8 cellular contexts compared by ENCODE assay signal in the genomic region with DNA sequence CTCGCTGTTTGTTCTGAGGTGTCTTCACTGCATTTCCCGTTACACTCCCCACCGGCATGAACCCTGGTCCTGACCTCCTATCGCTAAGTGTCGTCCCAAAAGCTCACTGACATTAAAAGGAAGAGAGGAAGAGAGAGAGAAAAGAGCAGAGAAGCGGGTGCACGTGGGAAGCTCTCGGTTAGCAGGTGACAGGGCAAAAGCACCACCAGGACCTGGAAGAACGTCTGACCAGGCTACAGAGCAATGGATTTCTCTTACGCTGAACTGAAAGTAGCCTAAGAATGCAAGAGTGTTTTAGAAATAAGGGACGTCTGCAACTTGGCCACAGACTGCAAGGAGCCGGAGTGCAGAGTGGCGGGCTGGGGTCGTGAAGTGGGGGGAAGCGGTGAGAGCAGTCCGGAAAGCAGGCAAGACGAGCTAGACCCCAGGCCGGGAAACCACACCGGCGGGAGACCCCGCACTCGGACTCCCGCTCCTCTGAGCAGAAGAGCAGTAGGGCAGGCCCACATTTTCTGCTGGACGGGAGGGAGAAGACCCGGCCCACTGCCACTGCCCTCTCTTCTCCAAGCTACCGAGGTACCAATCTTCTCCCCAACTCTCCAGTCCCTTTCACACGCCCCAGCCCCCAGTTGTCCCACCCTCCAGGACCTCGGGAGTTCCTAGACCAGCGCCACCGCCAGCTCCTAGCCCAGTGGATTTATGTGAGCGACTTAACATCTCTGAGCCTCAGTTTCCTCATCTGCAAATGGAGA. TPM values are rescaled to one million over a fixed set of nuclear protein-coding genes. Genes with fewer than 3 reads are reported as not detected.
DNase-seq lines count a peak whose midpoint lies in the region; ATAC-seq, FAIRE-seq and TF ChIP-seq lines count a peak whose summit lies in the region.

No MANE protein-coding gene starts in this region.

- H3K4me3 Mint-ChIP-seq in stimulated activated naive CD8-positive, alpha-beta T cell treated with anti-CD3 and anti-CD28 coated beads, Interleukin-15, amount 100 ng/mL, for 72 hours: peak overlapping the region; percentile 93

- H3K4me3 ChIP-seq in GM06990 (replicated peaks; ENCODE audit: low read depth, low read length): peak overlapping the region; percentile 72
- H3K4me3 ChIP-seq in OCI-LY1 (ENCODE audit: low read depth, low read length, poor library complexity, severe bottlenecking): peak overlapping the region; percentile 81
- H3K4me3 ChIP-seq in K562: peak overlapping the region; percentile 66
- peak overlapping the region; percentile 95 to 100 (median 96) for H3K4me3 ChIP-seq in HepG2 (replicated peaks in 1 of 3; ENCODE audit: insufficient read depth in 1 of 3, low read depth in 2 of 3, low read length in 3 of 3)

- H3K9me3 Mint-ChIP-seq in stimulated activated naive CD8-positive, alpha-beta T cell treated with anti-CD3 and anti-CD28 coated beads, Interleukin-15, amount 100 ng/mL, for 72 hours: no peaks in the 10 kb centered on the region

- no peaks in the 10 kb centered on the region for H3K36me3 ChIP-seq in GM06990 (ENCODE audit: control insufficient read depth, insufficient read depth, low read length)
- H3K36me3 ChIP-seq in OCI-LY1 (ENCODE audit: insufficient read depth, low read length): no peaks in the 10 kb centered on the region
- no peaks in the 10 kb centered on the region for H3K36me3 ChIP-seq in K562 (ENCODE audit: control insufficient read depth, insufficient read depth, low read length)
- no peaks in the 10 kb centered on the region for H3K36me3 ChIP-seq in HepG2 (replicated peaks in 1 of 2; ENCODE audit: control insufficient read depth in 1 of 2, insufficient read depth in 2 of 2, low read length in 2 of 2)

- WGBS in K562 (ENCODE audit: insufficient coverage, low coverage, missing lambda C conversion rate): 60% methylated on average over 23 of the region's 31 CpGs
- WGBS in HepG2 (ENCODE audit: low lambda C conversion rate): 2% methylated on average over 20 of the region's 31 CpGs

- TF ChIP-seq EP300 in K562 (IDR thresholded peaks at IDR 0.05; ENCODE audit: low read length) (no peak), HepG2 (IDR thresholded peaks at IDR 0.05; ENCODE audit: low read depth in 2 of 2, low read length in 2 of 2) (no peak), HepG2 (CRISPR knock-in tag; IDR thresholded peaks at IDR 0.05; ENCODE audit: borderline replicate concordance) (no peak)

- H3K9me3 ChIP-seq in OCI-LY1 (ENCODE audit: low read length) (no peaks in the 10 kb centered on the region), K562 (replicated peaks; ENCODE audit: control insufficient read depth, insufficient read depth, low read depth, low read length) (no peaks in the 10 kb centered on the region), HepG2 (ENCODE audit: low read length) (no peaks in the 10 kb centered on the region)

- BruUV-seq in K562 (replicated peaks; lab: Mats Ljungman, UMichigan) (no TSS peak), HepG2 (replicated peaks; lab: Mats Ljungman, UMichigan) (no TSS peak)

- H3K27ac ChIP-seq in OCI-LY1 (ENCODE audit: low read depth, low read length, poor library complexity, severe bottlenecking) (no peak overlapping the region), K562 (ENCODE audit: extremely low read depth, low read depth, low read length) (peak overlapping the region; percentile 99), HepG2 (ENCODE audit: extremely low read length, insufficient read depth, low read length) (no peak overlapping the region)

- no peaks in the 10 kb centered on the region for H3K9me2 ChIP-seq in OCI-LY1 (ENCODE audit: low read depth, low read length)

- H3K27me3 Mint-ChIP-seq in stimulated activated naive CD8-positive, alpha-beta T cell treated with anti-CD3 and anti-CD28 coated beads, Interleukin-15, amount 100 ng/mL, for 72 hours: no peaks in the 10 kb centered on the region

- H3K9ac ChIP-seq in OCI-LY1 (ENCODE audit: low read length) (peak overlapping the region; percentile 76), K562 (ENCODE audit: insufficient read depth in 1 of 2, low read depth in 2 of 2, low read length in 2 of 2) (peak overlapping the region; percentile 98 to 99), HepG2 (ENCODE audit: insufficient read depth, low read depth, low read length) (peak overlapping the region; percentile 89)

- H3K4me1 ChIP-seq in OCI-LY1 (ENCODE audit: insufficient read depth, low read length, severe bottlenecking) (peaks cover 32% of the 10 kb centered on the region), K562 (replicated peaks in 1 of 2; ENCODE audit: control insufficient read depth in 2 of 2, insufficient read depth in 2 of 2, low read length in 2 of 2) (peaks cover 13 to 18% of the 10 kb centered on the region in 2 experiments), HepG2 (ENCODE audit: insufficient read depth, low read length) (peaks cover 38% of the 10 kb centered on the region)

- in situ Hi-C loops in K562 (cut with MboI): no loop called here
- in situ Hi-C loops in HepG2 (cut with HindIII; ENCODE audit: extremely low pct_ligation_motif_present, low pct_unique_long_range_greater_than_20kb): loop anchor here (10.0 kb wide), 1 partner anchor 221 kb away; a partner anchor contains a TSS

- H4K20me1 ChIP-seq in OCI-LY1 (ENCODE audit: insufficient read depth, low read length) (no peaks in the 10 kb centered on the region), K562 (replicated peaks; ENCODE audit: control insufficient read depth, insufficient read depth, low read length) (no peaks in the 10 kb centered on the region), HepG2 (ENCODE audit: insufficient read depth, low read length) (no peaks in the 10 kb centered on the region)

- no peaks in the 10 kb centered on the region for H3K27me3 ChIP-seq in GM06990 (replicated peaks; ENCODE audit: control insufficient read depth, insufficient read depth, low read length)
- H3K27me3 ChIP-seq in OCI-LY1 (ENCODE audit: insufficient read depth, low read length): no peaks in the 10 kb centered on the region
- H3K27me3 ChIP-seq in K562 (ENCODE audit: control insufficient read depth in 2 of 2, insufficient read depth in 2 of 2, low read length in 2 of 2): no peaks in the 10 kb centered on the region
- peaks cover 0 to 10% of the 10 kb centered on the region in 2 experiments; a peak in 2 of 5 replicates for H3K27me3 ChIP-seq in HepG2 (ENCODE audit: control insufficient read depth in 1 of 2, insufficient read depth in 2 of 2, low read length in 2 of 2)

- H2AFZ ChIP-seq in OCI-LY1 (ENCODE audit: low read length) (no peak overlapping the region), K562 (ENCODE audit: low read depth, low read length) (peak overlapping the region; percentile 100), HepG2 (ENCODE audit: low read length) (peak overlapping the region; percentile 87)

- POLR2A ChIA-PET in K562 (lab: Yijun Ruan, JAX) (interaction anchor here (0.8 to 3.4 kb wide), 14 partner anchors 9 to 755 kb away, joined by 3 to 25 read pairs (median 4); a partner anchor contains a TSS), HepG2 (lab: Yijun Ruan, JAX) (interaction anchor here (0.7 kb wide), 1 partner anchor 9 kb away, joined by 3 read pairs; no protein-coding TSS in a partner anchor)

- H3K4me1 Mint-ChIP-seq in stimulated activated naive CD8-positive, alpha-beta T cell treated with anti-CD3 and anti-CD28 coated beads, Interleukin-15, amount 100 ng/mL, for 72 hours: peaks cover 50% of the 10 kb centered on the region

- no peak for TF ChIP-seq RAD21 in K562 (CRISPR knock-in tag; conservative IDR thresholded peaks at IDR 0.05 in 1 of 2, IDR thresholded peaks at IDR 0.05 in 1 of 2)
- TF ChIP-seq RAD21 in HepG2 (CRISPR knock-in tag; IDR thresholded peaks at IDR 0.05): no peak

- H3K4me2 ChIP-seq in OCI-LY1 (ENCODE audit: low read length): peak overlapping the region; percentile 78
- peak overlapping the region; percentile 98 for H3K4me2 ChIP-seq in K562 (ENCODE audit: insufficient read depth, low read length)
- peak overlapping the region; percentile 98 for H3K4me2 ChIP-seq in HepG2 (ENCODE audit: low read depth, low read length)

- no peak for TF ChIP-seq POLR2A in K562 (conservative IDR thresholded peaks at IDR 0.05)
- no peak for TF ChIP-seq POLR2A in HepG2 (IDR thresholded peaks at IDR 0.05; ENCODE audit: insufficient read depth in 1 of 2, low read depth in 2 of 2, low read length in 2 of 2)

- H3K9me1 ChIP-seq in K562 (ENCODE audit: control insufficient read depth, insufficient read depth, low read length): no peaks in the 10 kb centered on the region

- intact Hi-C loops in K562 (cut with micrococcal nuclease) (loop anchor here (2.0 kb wide), 4 partner anchors 47 to 369 kb away; a partner anchor contains a TSS), HepG2 (cut with micrococcal nuclease; ENCODE audit: unreplicated experiment) (no loop called here)

- H3F3A ChIP-seq in OCI-LY1 (ENCODE audit: insufficient read depth, low read length): 0 out of 2 replicates have a peak, but pooled peaks cover 7% of the 10 kb centered on the region

- DNase-seq in GM06990 (ENCODE audit: extremely low read depth, insufficient read length) (peak; percentile 62), K562 (ENCODE audit: extremely low read depth in 1 of 4, low spot score in 3 of 4) (peak in 1 of 4 experiments; percentile 32), HepG2 (ENCODE audit: low spot score) (no peak), AG08395 (ENCODE audit: low spot score) (no peak)
- peak; percentile 25 to 36 for DNase-seq in stimulated activated naive CD8-positive, alpha-beta T cell treated with anti-CD3 and anti-CD28 coated beads, Interleukin-15, amount 100 ng/mL, for 72 hours
- no peak for DNase-seq in effector CD4-positive, alpha-beta T cell

- peak overlapping the region; percentile 82 to 96 for H3K27ac Mint-ChIP-seq in stimulated activated naive CD8-positive, alpha-beta T cell treated with anti-CD3 and anti-CD28 coated beads, Interleukin-15, amount 100 ng/mL, for 72 hours

- H3K79me2 ChIP-seq in OCI-LY1 (ENCODE audit: insufficient read depth, low read length) (no peaks in the 10 kb centered on the region), K562 (ENCODE audit: control insufficient read depth, insufficient read depth, low read length) (no peaks in the 10 kb centered on the region), HepG2 (ENCODE audit: insufficient read depth, low read length) (no peaks in the 10 kb centered on the region)

- no peak for ATAC-seq in K562
- ATAC-seq in HepG2: peak; percentile 47
- ATAC-seq in stimulated activated naive CD8-positive, alpha-beta T cell treated with anti-CD3 and anti-CD28 coated beads, Interleukin-15, amount 100 ng/mL, for 72 hours: no peak
- no peak for ATAC-seq in GM21737 (IDR thresholded peaks at IDR 0.05; ENCODE audit: unreplicated experiment)

- CTCF ChIA-PET in K562 (lab: Yijun Ruan, JAX; ENCODE audit: low intra/inter-chr PET ratio): interaction anchor here (1.0 kb wide), 1 partner anchor 90 kb away, joined by 3 read pairs; no protein-coding TSS in a partner anchor
- CTCF ChIA-PET in HepG2 (lab: Yijun Ruan, JAX; ENCODE audit: low intra/inter-chr PET ratio, low total read pairs): no interaction called here

- TF ChIP-seq CTCF in GM06990 (IDR thresholded peaks at IDR 0.05; ENCODE audit: insufficient read depth, low read length, poor library complexity, severe bottlenecking) (no peak), OCI-LY1 (IDR thresholded peaks at IDR 0.05; ENCODE audit: low read length) (no peak), K562 (IDR thresholded peaks at IDR 0.05 in 2 of 3, conservative IDR thresholded peaks at IDR 0.05 in 1 of 3; ENCODE audit: insufficient read depth in 2 of 3, low read depth in 1 of 3, low read length in 3 of 3) (no peak), HepG2 (CRISPR knock-in tag; IDR thresholded peaks at IDR 0.05) (no peak)

- FAIRE-seq in K562 (lab: Jason Lieb, UNC): no peak
- FAIRE-seq in HepG2 (lab: Jason Lieb, UNC): no peak

RNA-seq across cellular contexts. Expression of a gene that starts 8.3 kb away (rescaled TPM):
- 126 and 209 TPM in 2 replicates for total RNA-seq in K562 (2011; cell fraction: chromatin; rRNA removed; ENCODE audit: low replicate concordance)
- total RNA-seq in K562 (2011; cell fraction: nucleolus; rRNA removed): 109 and 121 TPM in 2 replicates
- 238 and 352 TPM in 2 replicates for total RNA-seq in K562 (2011; cell fraction: nucleoplasm; rRNA removed)
- total RNA-seq in K562 (2014; rRNA removed): 46.1 and 57.8 TPM in 2 replicates
- total RNA-seq in K562 (2014; rRNA removed; fragmentation: Illumina TruSeq; extraction: Trizol): 82.4 and 92.6 TPM in 2 replicates
- total RNA-seq in K562 (2015; rRNA removed; fragmentation: Illumina TruSeq; extraction: Trizol): 63.2 and 66.5 TPM in 2 replicates
- total RNA-seq in K562 (2021): 65.3 and 79.5 TPM in 2 replicates
- polyA plus RNA-seq in K562 (2011; rRNA removed): 89.9 and 153 TPM in 2 replicates
- 43.0 and 55.8 TPM in 2 replicates for polyA plus RNA-seq in K562 (2011; cell fraction: cytosol; rRNA removed)
- polyA plus RNA-seq in K562 (2011; cell fraction: nucleus; rRNA removed): 42.9 and 57.7 TPM in 2 replicates
- 46.5 and 47.2 TPM in 2 replicates for polyA plus RNA-seq in K562 (2012)
- 64.6 and 75.9 TPM in 2 replicates for polyA plus RNA-seq in K562 (2014; fragmentation: Illumina TruSeq; extraction: Trizol)
- polyA plus RNA-seq in K562 (2014; fragmentation: Nextera tagmentation; extraction: Ambion mirVana): 10 to 100 TPM; 14.5 to 20.5 TPM
- 46.5 and 46.7 TPM in 2 replicates for polyA plus RNA-seq in K562 (2014; rRNA removed)
- polyA minus RNA-seq in K562 (2011; rRNA and poly(A)+ RNA removed): 94.6 and 129 TPM in 2 replicates
- 50.0 and 63.6 TPM in 2 replicates for polyA minus RNA-seq in K562 (2011; cell fraction: cytosol; rRNA and poly(A)+ RNA removed)
- 22.6 and 35.3 TPM in 2 replicates for polyA minus RNA-seq in K562 (2011; cell fraction: nucleus; rRNA and poly(A)+ RNA removed)
- 43.9 and 68.7 TPM in 2 replicates for total RNA-seq in HepG2 (2016; rRNA removed; fragmentation: Illumina TruSeq; extraction: Trizol)
- 32.2 and 32.5 TPM in 2 replicates for total RNA-seq in HepG2 (2016; cell fraction: cytosol; rRNA removed; fragmentation: Illumina TruSeq; extraction: Trizol; ENCODE audit: low read depth)
- total RNA-seq in HepG2 (2016; cell fraction: insoluble cytoplasmic fraction; rRNA removed; fragmentation: Illumina TruSeq; extraction: Trizol): 37.7 and 65.7 TPM in 2 replicates
- 33.4 and 37.7 TPM in 2 replicates for total RNA-seq in HepG2 (2016; cell fraction: membrane; rRNA removed; fragmentation: Illumina TruSeq; extraction: Trizol)
- total RNA-seq in HepG2 (2016; cell fraction: nucleus; rRNA removed; fragmentation: Illumina TruSeq; extraction: Trizol): 62.3 and 75.4 TPM in 2 replicates
- polyA plus RNA-seq in HepG2 (2011; rRNA removed): 38.0 and 40.1 TPM in 2 replicates
- 16.8 and 31.1 TPM in 2 replicates for polyA plus RNA-seq in HepG2 (2011; cell fraction: cytosol; rRNA removed)
- 16.0 and 18.0 TPM in 2 replicates for polyA plus RNA-seq in HepG2 (2011; cell fraction: nucleus; rRNA removed)
- 41.2 and 46.3 TPM in 2 replicates for polyA plus RNA-seq in HepG2 (2012)
- 9.7 and 14.9 TPM in 2 replicates for polyA plus RNA-seq in HepG2 (2016; cell fraction: cytosol; fragmentation: Illumina TruSeq; extraction: Trizol; ENCODE audit: low read depth)
- polyA plus RNA-seq in HepG2 (2016; cell fraction: insoluble cytoplasmic fraction; fragmentation: Illumina TruSeq; extraction: Trizol; ENCODE audit: low read depth): 43.0 and 47.2 TPM in 2 replicates
- 21.1 and 21.8 TPM in 2 replicates for polyA plus RNA-seq in HepG2 (2016; cell fraction: membrane; fragmentation: Illumina TruSeq; extraction: Trizol; ENCODE audit: low read depth)
- 99.6 and 104 TPM in 2 replicates for polyA plus RNA-seq in HepG2 (2016; cell fraction: nucleus; fragmentation: Illumina TruSeq; extraction: Trizol; ENCODE audit: insufficient read depth, low read depth)
- polyA minus RNA-seq in HepG2 (2011; rRNA and poly(A)+ RNA removed; ENCODE audit: low replicate concordance): 23.5 and 65.7 TPM in 2 replicates
- polyA minus RNA-seq in HepG2 (2011; cell fraction: cytosol; rRNA and poly(A)+ RNA removed): 37.6 and 52.6 TPM in 2 replicates
- 26.1 and 36.4 TPM in 2 replicates for polyA minus RNA-seq in HepG2 (2011; cell fraction: nucleus; rRNA and poly(A)+ RNA removed)

Comparison
In these comparisons a context has a peak if more than half of its experiments do, and no peak if none do; other contexts are left out.
1. DNase-seq: peak in GM06990 (single experiment) and stimulated activated naive CD8-positive, alpha-beta T cell treated with anti-CD3 and anti-CD28 coated beads, Interleukin-15, amount 100 ng/mL, for 72 hours (2 of 2); none in HepG2 (single experiment), AG08395 (single experiment) and effector CD4-positive, alpha-beta T cell (single experiment).
2. Peak in every context shown above with its lines, with median percentiles within 50 percentile points of each other: H3K4me3 ChIP-seq, H3K4me2 ChIP-seq and H3K9ac ChIP-seq.